In the genomic region with DNA sequence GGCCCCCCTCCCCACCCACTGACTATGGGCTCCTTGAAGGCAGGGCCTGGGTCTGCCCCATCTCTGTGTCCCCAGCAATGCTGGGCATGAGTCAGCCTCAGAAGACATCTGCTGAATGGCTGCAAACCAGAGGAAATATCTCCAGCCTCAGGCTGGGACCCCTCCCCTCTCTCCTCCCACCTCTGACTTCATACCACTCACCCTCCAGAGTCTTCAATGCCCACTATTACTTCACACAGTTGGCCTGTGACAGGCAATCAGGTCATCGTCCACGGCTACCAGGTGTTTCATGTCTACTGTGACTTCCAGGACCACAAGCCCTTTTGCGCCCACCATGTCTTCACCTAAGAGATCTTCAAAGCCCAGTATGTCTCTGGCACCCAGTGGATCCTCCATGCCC, we compare ENCODE assay signal across 20 cellular contexts. TPM values are rescaled to one million over a fixed set of nuclear protein-coding genes. Genes with fewer than 3 reads are reported as not detected.
DNase-seq lines count a peak whose midpoint lies in the region; ATAC-seq, FAIRE-seq and TF ChIP-seq lines count a peak whose summit lies in the region.
"Had no signal": no experiment of that assay in that cellular context is flagged by ENCODE, and none has a peak within 500 bp of the region (broad histone marks: within the 10 kb centered on the region; RNA-seq: fewer than 3 reads in every experiment).

A gene with protein sequence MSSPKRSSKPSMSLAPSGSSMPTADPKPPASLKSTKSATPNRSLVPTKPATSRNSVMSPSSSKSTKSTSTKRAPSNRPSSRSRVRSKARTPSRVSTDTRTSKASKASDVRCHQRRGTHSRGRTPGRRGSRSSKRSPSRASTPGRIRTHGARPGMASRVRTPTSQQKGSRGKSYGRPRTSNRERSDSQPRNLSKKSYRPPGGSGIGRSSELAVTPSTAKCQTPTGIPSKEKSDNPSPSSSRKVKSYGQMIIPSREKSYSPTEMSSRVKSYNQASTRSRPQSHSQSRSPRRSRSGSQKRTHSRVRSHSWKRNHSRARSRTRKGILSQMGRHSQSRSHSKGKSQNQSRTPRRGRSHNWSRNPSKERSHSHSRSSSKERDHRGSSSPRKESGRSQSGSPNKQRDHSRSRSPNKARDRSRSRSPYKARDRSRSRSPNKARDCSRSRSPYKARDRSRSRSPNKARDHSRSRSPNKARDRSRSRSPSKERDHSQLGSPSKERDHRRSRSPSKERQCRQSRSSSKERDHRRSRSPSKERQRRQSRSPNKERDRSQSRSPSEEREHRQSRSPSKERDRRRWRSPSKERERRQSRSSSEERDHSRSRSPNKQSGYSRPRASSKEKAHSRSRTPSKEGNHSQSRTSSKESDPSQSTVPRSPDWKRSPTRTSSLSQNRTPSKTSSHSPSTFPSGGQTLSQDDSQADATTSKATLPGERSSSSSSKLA (plus strand): TSS at position 301 of the 400 bp plus-strand sequence. CDS start 34 bp downstream, at position 335.

- peaks cover 6% of the 10 kb centered on the region for H3K9me1 ChIP-seq in K562 (ENCODE audit: control insufficient read depth, insufficient read depth, low read length)

- BruUV-seq in K562 (replicated peaks; lab: Mats Ljungman, UMichigan) (no TSS peak), OCI-LY7 (replicated peaks; lab: Mats Ljungman, UMichigan) (no TSS peak)

- in situ Hi-C loops in K562 (cut with MboI) = no loop called here

- H3K36me3 ChIP-seq in K562 (ENCODE audit: control insufficient read depth, insufficient read depth, low read length) (peaks cover 47% of the 10 kb centered on the region; the same call in 2 of the 3 replicates), OCI-LY7 (ENCODE audit: insufficient read depth, low read length) (peaks cover 56% of the 10 kb centered on the region), heart left ventricle (peaks cover 0 to 50% (median 24%) of the 10 kb centered on the region in 9 donors)

- H3K9me3 Mint-ChIP-seq in CD4-positive, alpha-beta T cell = no peaks in the 10 kb centered on the region
- H3K9me3 Mint-ChIP-seq in HFFc6 (no peaks in the 10 kb centered on the region), nephron progenitor cell (no peaks in the 10 kb centered on the region)
- H3K9me3 Mint-ChIP-seq: activated CD4-positive, alpha-beta T cell treated with anti-CD3 and anti-CD28 coated beads, Interleukin-2, amount 10 ng/mL, durations not matched to agents 7 days and 5 days; activated T-cell treated with anti-CD3 and anti-CD28 coated beads, Interleukin-2, amount 50 U/mL, for 4 hours had no signal

- no peak within 1 kb of the TSS for H3K4me3 Mint-ChIP-seq in CD4-positive, alpha-beta T cell
- no peak within 1 kb of the TSS for H3K4me3 Mint-ChIP-seq in HFFc6
- H3K4me3 Mint-ChIP-seq in nephron progenitor cell = no peak within 1 kb of the TSS
- H3K4me3 Mint-ChIP-seq: activated CD4-positive, alpha-beta T cell treated with anti-CD3 and anti-CD28 coated beads, Interleukin-2, amount 10 ng/mL, durations not matched to agents 7 days and 5 days; activated T-cell treated with anti-CD3 and anti-CD28 coated beads, Interleukin-2, amount 50 U/mL, for 4 hours had no signal

- no peaks in the 10 kb centered on the region for H3K27me3 Mint-ChIP-seq in CD4-positive, alpha-beta T cell
- no peaks in the 10 kb centered on the region; the same call in 1 of the 2 replicates for H3K27me3 Mint-ChIP-seq in HFFc6 (ENCODE audit: insufficient read depth)
- no peaks in the 10 kb centered on the region for H3K27me3 Mint-ChIP-seq in nephron progenitor cell (ENCODE audit: low read depth, poor library complexity)
- H3K27me3 Mint-ChIP-seq: activated CD4-positive, alpha-beta T cell treated with anti-CD3 and anti-CD28 coated beads, Interleukin-2, amount 10 ng/mL, durations not matched to agents 7 days and 5 days had no signal

- no peak within 1 kb of the TSS for H3K4me3 ChIP-seq in K562
- no peak within 1 kb of the TSS for H3K4me3 ChIP-seq in OCI-LY7 (ENCODE audit: low read depth, low read length, poor library complexity, severe bottlenecking)
- no peak within 1 kb of the TSS for H3K4me3 ChIP-seq in heart left ventricle
- H3K4me3 ChIP-seq: cardiac muscle cell, esophagus muscularis mucosa, right atrium auricular region, thyroid gland had no signal

- TF ChIP-seq POLR2A in K562 (conservative IDR thresholded peaks at IDR 0.05) (no peak), heart left ventricle (IDR thresholded peaks at IDR 0.05) (no peak)

- H4K20me1 ChIP-seq in K562 (replicated peaks; ENCODE audit: control insufficient read depth, insufficient read depth, low read length) = no peaks in the 10 kb centered on the region
- no peaks in the 10 kb centered on the region for H4K20me1 ChIP-seq in OCI-LY7 (ENCODE audit: insufficient read depth, low read length)

- no peak for TF ChIP-seq RAD21 in K562 (CRISPR knock-in tag; conservative IDR thresholded peaks at IDR 0.05 in 1 of 2, IDR thresholded peaks at IDR 0.05 in 1 of 2)

- H3K4me1 ChIP-seq in K562 (replicated peaks in 1 of 2; ENCODE audit: control insufficient read depth in 2 of 2, insufficient read depth in 2 of 2, low read length in 2 of 2) (peaks cover 27 to 41% of the 10 kb centered on the region in 2 experiments), OCI-LY7 (ENCODE audit: insufficient read depth, low read length, poor library complexity, severe bottlenecking) (no peaks in the 10 kb centered on the region), heart left ventricle (peaks cover 0 to 5% (median 0%) of the 10 kb centered on the region in 12 donors)
- H3K4me1 ChIP-seq: right atrium auricular region had no signal

- H3K9ac ChIP-seq in K562 (ENCODE audit: insufficient read depth in 1 of 2, low read depth in 2 of 2, low read length in 2 of 2) = peak within 1 kb of the TSS in 1 of 2 experiments; percentile 84; a peak in 2 of 4 replicates

- TF ChIP-seq CTCF in CD4-positive, alpha-beta T cell (IDR thresholded peaks at IDR 0.05) = no peak
- no peak for TF ChIP-seq CTCF in HFFc6 (IDR thresholded peaks at IDR 0.05)
- no peak for TF ChIP-seq CTCF in K562 (IDR thresholded peaks at IDR 0.05 in 2 of 3, conservative IDR thresholded peaks at IDR 0.05 in 1 of 3; ENCODE audit: insufficient read depth in 2 of 3, low read depth in 1 of 3, low read length in 3 of 3)
- TF ChIP-seq CTCF in nephron progenitor cell (IDR thresholded peaks at IDR 0.05) = no peak
- TF ChIP-seq CTCF in OCI-LY7 (conservative IDR thresholded peaks at IDR 0.05; ENCODE audit: low read length) = no peak
- TF ChIP-seq CTCF in heart left ventricle (IDR thresholded peaks at IDR 0.05) = no peak

- POLR2A ChIA-PET in CD4-positive, alpha-beta T cell (lab: Charles Lee) = no interaction called here
- POLR2A ChIA-PET in K562 (lab: Yijun Ruan, JAX) = interaction anchor here (8.7 kb wide), 1 partner anchor 15 kb away, joined by 60 read pairs; the partner anchor contains the start of genes IRGQ and ZNF576
- POLR2A ChIA-PET in OCI-LY7 (lab: Charles Lee) = no interaction called here

- CTCF ChIA-PET in CD4-positive, alpha-beta T cell (lab: Charles Lee) = no interaction called here
- CTCF ChIA-PET in K562 (lab: Yijun Ruan, JAX; ENCODE audit: low intra/inter-chr PET ratio) (no interaction called here), OCI-LY7 (lab: Charles Lee; ENCODE audit: unreplicated experiment) (no interaction called here)

- no peaks in the 10 kb centered on the region for H3K9me3 ChIP-seq in CD4-positive, alpha-beta T cell (ENCODE audit: control insufficient read depth, low read length)
- no peaks in the 10 kb centered on the region for H3K9me3 ChIP-seq in K562 (replicated peaks; ENCODE audit: control insufficient read depth, insufficient read depth, low read depth, low read length)
- no peaks in the 10 kb centered on the region for H3K9me3 ChIP-seq in OCI-LY7 (ENCODE audit: low read length)
- H3K9me3 ChIP-seq in heart left ventricle = no peaks in the 10 kb centered on the region
- H3K9me3 ChIP-seq: esophagus muscularis mucosa, right atrium auricular region, thyroid gland had no signal

- no peaks in the 10 kb centered on the region for H3K9me2 ChIP-seq in OCI-LY7 (ENCODE audit: insufficient read depth, low read length)

- no peak for DNase-seq in CD4-positive, alpha-beta T cell
- no peak for DNase-seq in HFFc6
- DNase-seq in K562 (ENCODE audit: extremely low read depth in 1 of 4, low spot score in 3 of 4) = no peak
- DNase-seq in nephron progenitor cell = no peak
- no peak for DNase-seq in OCI-LY7 (ENCODE audit: low spot score)
- DNase-seq in NCI-H748 treated with DMSO at 0.1 percent for 48 hours (lab: John Stamatoyannopoulos, UW) = no peak
- DNase-seq in heart left ventricle = no peak
- DNase-seq: activated CD4-positive, alpha-beta T cell treated with anti-CD3 and anti-CD28 coated beads, Interleukin-2, amount 10 ng/mL, durations not matched to agents 7 days and 5 days; activated T-cell treated with anti-CD3 and anti-CD28 coated beads, Interleukin-2, amount 50 U/mL, for 4 hours; COR-L47; KBM-7; NCI-H187 treated with DMSO at 0.1 percent for 48 hours; NCI-H446; nucleus accumbens; thyroid gland had no signal

- H3K79me2 ChIP-seq in K562 (ENCODE audit: control insufficient read depth, insufficient read depth, low read length) = peaks cover 24% of the 10 kb centered on the region
- peaks cover 14% of the 10 kb centered on the region for H3K79me2 ChIP-seq in OCI-LY7 (ENCODE audit: insufficient read depth, low read depth, low read length)

- no peak within 1 kb of the TSS for H2AFZ ChIP-seq in K562 (ENCODE audit: low read depth, low read length)
- no peak within 1 kb of the TSS for H2AFZ ChIP-seq in OCI-LY7 (ENCODE audit: low read length)

- H3K27ac ChIP-seq in CD4-positive, alpha-beta T cell (ENCODE audit: low read depth, low read length) = no peak within 1 kb of the TSS
- peak within 1 kb of the TSS; percentile 58; the same call in 2 of the 3 replicates for H3K27ac ChIP-seq in K562 (ENCODE audit: extremely low read depth, low read depth, low read length)
- no peak within 1 kb of the TSS for H3K27ac ChIP-seq in OCI-LY7 (ENCODE audit: low read depth, low read length, poor library complexity, severe bottlenecking)
- no peak within 1 kb of the TSS for H3K27ac ChIP-seq in heart left ventricle
- H3K27ac ChIP-seq: cardiac muscle cell, esophagus muscularis mucosa, right atrium auricular region, thyroid gland had no signal

- H3K27ac Mint-ChIP-seq in CD4-positive, alpha-beta T cell = peak within 1 kb of the TSS; percentile 52
- H3K27ac Mint-ChIP-seq in HFFc6 (peak within 1 kb of the TSS; percentile 38; the same call in 1 of the 2 replicates), nephron progenitor cell (peak within 1 kb of the TSS; percentile 96)
- H3K27ac Mint-ChIP-seq: activated CD4-positive, alpha-beta T cell treated with anti-CD3 and anti-CD28 coated beads, Interleukin-2, amount 10 ng/mL, durations not matched to agents 7 days and 5 days had no signal

- H3K27me3 ChIP-seq in CD4-positive, alpha-beta T cell (ENCODE audit: control insufficient read depth, insufficient read depth, low read length) = no peaks in the 10 kb centered on the region
- no peaks in the 10 kb centered on the region for H3K27me3 ChIP-seq in K562 (ENCODE audit: control insufficient read depth in 2 of 2, insufficient read depth in 2 of 2, low read length in 2 of 2)
- H3K27me3 ChIP-seq in heart left ventricle = no peaks in the 10 kb centered on the region
- H3K27me3 ChIP-seq: cardiac muscle cell, esophagus muscularis mucosa, right atrium auricular region, thyroid gland had no signal

- peaks cover 43% of the 10 kb centered on the region for H3K4me1 Mint-ChIP-seq in CD4-positive, alpha-beta T cell (ENCODE audit: low read depth)
- peaks cover 12% of the 10 kb centered on the region for H3K4me1 Mint-ChIP-seq in HFFc6 (ENCODE audit: low read depth)
- peaks cover 34% of the 10 kb centered on the region for H3K4me1 Mint-ChIP-seq in nephron progenitor cell

- H3K36me3 Mint-ChIP-seq in CD4-positive, alpha-beta T cell (ENCODE audit: low read depth) = peaks cover 39% of the 10 kb centered on the region
- H3K36me3 Mint-ChIP-seq in HFFc6 (ENCODE audit: low read depth) (peaks cover 19% of the 10 kb centered on the region), nephron progenitor cell (ENCODE audit: low read depth) (peaks cover 66% of the 10 kb centered on the region)

- TF ChIP-seq EP300 in K562 (IDR thresholded peaks at IDR 0.05; ENCODE audit: low read length) = no peak

- 96% methylated on average over 3 of the region's 3 CpGs for WGBS in K562 (ENCODE audit: insufficient coverage, low coverage, missing lambda C conversion rate)
- 86 to 97% (median 89%) methylated on average over 3 of the region's 3 CpGs for WGBS in heart left ventricle, 4 donors

- no peak for ATAC-seq in CD4-positive, alpha-beta T cell (ENCODE audit: poor library complexity)
- ATAC-seq in K562 (no peak), heart left ventricle (no peak)
- ATAC-seq: activated T-cell treated with anti-CD3 and anti-CD28 coated beads, Interleukin-2, amount 50 U/mL, for 4 hours had no signal

- no peak for FAIRE-seq in K562 (lab: Jason Lieb, UNC)
- FAIRE-seq: TTC549 had no signal

- intact Hi-C loops in CD4-positive, alpha-beta T cell (cut with DNase I, micrococcal nuclease) = loop anchor here (5.0 to 10.0 kb wide), 2 partner anchors 41 to 53 kb away; no protein-coding TSS in a partner anchor
- intact Hi-C loops in K562 (cut with micrococcal nuclease) (no loop called here), OCI-LY7 (cut with micrococcal nuclease; ENCODE audit: unreplicated experiment) (no loop called here), heart left ventricle (cut with DNase I) (no loop called here)

- H3K4me2 ChIP-seq in K562 (ENCODE audit: insufficient read depth, low read length) = no peak within 1 kb of the TSS
- H3K4me2 ChIP-seq in OCI-LY7 (ENCODE audit: low read length) = no peak within 1 kb of the TSS

RNA-seq across cellular contexts. Expression of the gene that starts here (rescaled TPM):
- total RNA-seq in CD4-positive, alpha-beta T cell = under 1 TPM; 0.25 to 0.56 TPM
- under 1 TPM in 5 of 6 experiments, not detected in 1; 0.11 to 0.31 (median 0.21) TPM for total RNA-seq in HFFc6 (2021; fragmentation: NEBNext Ultra II Directional; extraction: Animal tissue kit (Norgen Biotek cat#: 25700))
- total RNA-seq in K562 (2011; cell fraction: chromatin; rRNA removed; ENCODE audit: low replicate concordance) = 1.0 and 1.2 TPM in 2 replicates
- total RNA-seq in K562 (2011; cell fraction: nucleolus; rRNA removed) = 0.33 TPM in 1 of 2 replicates, not detected in the other
- 0.23 and 0.29 TPM in 2 replicates for total RNA-seq in K562 (2011; cell fraction: nucleoplasm; rRNA removed)
- total RNA-seq in K562 (2014; rRNA removed) (0.08 and 0.09 TPM in 2 replicates), K562 (2014; rRNA removed; fragmentation: Illumina TruSeq; extraction: Trizol) (0.13 and 0.25 TPM in 2 replicates), K562 (2015; rRNA removed; fragmentation: Illumina TruSeq; extraction: Trizol) (0.08 and 0.18 TPM in 2 replicates), K562 (2021) (0.11 and 0.18 TPM in 2 replicates), OCI-LY7 (2022) (0.61 and 0.85 TPM in 2 replicates), heart left ventricle (under 1 TPM in 7 of 9 donors, not detected in 2; 0.07 to 0.35 (median 0.16) TPM)
- polyA plus RNA-seq in K562 (2011; rRNA removed) (0.10 and 0.18 TPM in 2 replicates), K562 (2014; fragmentation: Illumina TruSeq; extraction: Trizol) (0.43 and 0.45 TPM in 2 replicates), K562 (2014; fragmentation: Nextera tagmentation; extraction: Ambion mirVana) (not detected), K562 (2014; rRNA removed) (0.25 and 0.36 TPM in 2 replicates), heart left ventricle (under 1 TPM; 0.15 to 0.80 TPM)
- 0.01 and 0.03 TPM in 2 replicates for polyA plus RNA-seq in K562 (2011; cell fraction: cytosol; rRNA removed)
- 0.29 and 0.67 TPM in 2 replicates for polyA plus RNA-seq in K562 (2011; cell fraction: nucleus; rRNA removed)
- 0.26 and 0.37 TPM in 2 replicates for polyA plus RNA-seq in K562 (2012)
- 0.12 TPM in 1 of 2 replicates, not detected in the other for polyA minus RNA-seq in K562 (2011; rRNA and poly(A)+ RNA removed)
- polyA minus RNA-seq in K562 (2011; cell fraction: cytosol; rRNA and poly(A)+ RNA removed) = not detected in 2 replicates
- polyA minus RNA-seq in K562 (2011; cell fraction: nucleus; rRNA and poly(A)+ RNA removed) = 0.22 TPM in 1 of 2 replicates, not detected in the other
- total RNA-seq in OCI-LY7 (2014; rRNA removed; shearing (Covaris generic)) = 0.36 and 0.73 TPM in 2 replicates
- total RNA-seq: Daoy had no signal

Comparison
In these comparisons a context has a peak if more than half of its experiments do, and no peak if none do; other contexts are left out.
1. H3K27ac Mint-ChIP-seq: peak in every context shown above with its lines; median percentile 96 in nephron progenitor cell; 52 in CD4-positive, alpha-beta T cell; 38 in HFFc6.
2. intact Hi-C loops: an anchor here in CD4-positive, alpha-beta T cell (5.0 to 10.0 kb wide); none called in K562, OCI-LY7 and heart left ventricle.